Comparison of ENCODE assay signal across 8 cellular contexts in the genomic region with DNA sequence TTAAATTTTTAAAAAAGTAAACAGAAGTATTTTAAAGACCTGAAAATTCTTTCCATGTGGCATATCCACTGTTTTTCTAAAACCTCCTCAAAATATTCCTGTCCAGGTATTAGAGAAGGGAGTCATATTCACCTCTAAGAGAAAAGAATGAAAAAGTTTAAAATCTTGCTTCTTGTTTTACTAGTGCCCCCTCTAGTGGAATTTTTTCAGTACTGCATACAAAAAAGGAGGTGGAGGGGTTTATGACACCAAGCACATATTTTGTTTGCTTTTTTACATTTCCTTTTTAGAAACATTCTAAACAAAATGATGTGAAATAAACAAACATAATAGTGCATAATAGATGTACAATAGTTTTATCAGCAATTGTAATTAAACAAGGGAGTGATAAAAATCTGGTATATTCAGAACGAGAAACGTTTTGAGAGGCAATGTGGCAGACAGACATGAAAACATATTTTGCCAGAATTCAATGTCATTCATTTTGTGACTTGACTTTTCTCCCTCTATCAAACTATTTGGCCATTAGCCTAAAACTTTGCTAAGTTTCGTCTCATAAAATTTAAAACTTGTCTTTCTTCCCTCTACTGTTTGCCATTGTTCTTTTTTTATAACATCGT.
DNase-seq lines count a peak whose midpoint lies in the region; ATAC-seq and TF ChIP-seq lines count a peak whose summit lies in the region.

No MANE protein-coding gene starts in this region.

- TF ChIP-seq CTCF in H9 (conservative IDR thresholded peaks at IDR 0.05) (peak; percentile 87), OCI-LY1 (IDR thresholded peaks at IDR 0.05; ENCODE audit: low read length) (peak; percentile 73), endothelial cell (IDR thresholded peaks at IDR 0.05; ENCODE audit: unreplicated experiment) (peak; percentile 99), progenitor cell of endocrine pancreas (IDR thresholded peaks at IDR 0.05; ENCODE audit: unreplicated experiment) (peak; percentile 96)

- H3K36me3 ChIP-seq in OCI-LY1 (ENCODE audit: insufficient read depth, low read length): no peaks in the 10 kb centered on the region

- H3K79me2 ChIP-seq in H9 (ENCODE audit: insufficient read depth, low read length): no peaks in the 10 kb centered on the region
- H3K79me2 ChIP-seq in OCI-LY1 (ENCODE audit: insufficient read depth, low read length): no peaks in the 10 kb centered on the region

- H3K4me3 ChIP-seq in OCI-LY1 (ENCODE audit: low read depth, low read length, poor library complexity, severe bottlenecking): no peak overlapping the region

- no peak overlapping the region for H3K23ac ChIP-seq in H9 (ENCODE audit: insufficient read length, low read depth, low read length)

- H2BK20ac ChIP-seq in H9 (ENCODE audit: low read depth, low read length, poor library complexity, severe bottlenecking): no peak overlapping the region

- H3K79me1 ChIP-seq in H9 (ENCODE audit: insufficient read depth, low read depth, low read length, poor library complexity, severe bottlenecking): no peaks in the 10 kb centered on the region

- no peak overlapping the region for H4K5ac ChIP-seq in H9 (ENCODE audit: insufficient read length, low read depth, low read length)

- H2BK15ac ChIP-seq in H9 (ENCODE audit: low read depth, low read length): no peak overlapping the region

- H4K20me1 ChIP-seq in H9 (ENCODE audit: control insufficient read depth, insufficient read depth, insufficient read length) (no peaks in the 10 kb centered on the region), OCI-LY1 (ENCODE audit: insufficient read depth, low read length) (no peaks in the 10 kb centered on the region)

- no peaks in the 10 kb centered on the region for H3K9me3 Mint-ChIP-seq in H9
- H3K9me3 Mint-ChIP-seq in endothelial cell (ENCODE audit: unreplicated experiment): no peaks in the 10 kb centered on the region
- H3K9me3 Mint-ChIP-seq in progenitor cell of endocrine pancreas (ENCODE audit: low read depth): no peaks in the 10 kb centered on the region

- H3K18ac ChIP-seq in H9 (ENCODE audit: insufficient read length, low read depth, low read length): no peak overlapping the region

- H2AK5ac ChIP-seq in H9 (ENCODE audit: insufficient read length, low read length): no peak overlapping the region

- no peak for ATAC-seq in GM21423 (IDR thresholded peaks at IDR 0.05; ENCODE audit: unreplicated experiment)

- no peak overlapping the region for H2BK5ac ChIP-seq in H9 (ENCODE audit: insufficient read length, low read length)

- no peak overlapping the region for H3K56ac ChIP-seq in H9 (ENCODE audit: insufficient read length, low read depth, low read length)

- no peak overlapping the region for H4K91ac ChIP-seq in H9 (ENCODE audit: insufficient read length, low read depth, low read length)

- no peaks in the 10 kb centered on the region for H3K4me1 ChIP-seq in H9 (ENCODE audit: insufficient read depth, low read length)
- no peaks in the 10 kb centered on the region for H3K4me1 ChIP-seq in OCI-LY1 (ENCODE audit: insufficient read depth, low read length, severe bottlenecking)

- H3K9me2 ChIP-seq in OCI-LY1 (ENCODE audit: low read depth, low read length): no peaks in the 10 kb centered on the region

- H3K27ac ChIP-seq in H9 (ENCODE audit: insufficient read length, low read depth, low read length) (no peak overlapping the region), OCI-LY1 (ENCODE audit: low read depth, low read length, poor library complexity, severe bottlenecking) (no peak overlapping the region)

- no peak overlapping the region for H3K14ac ChIP-seq in H9 (ENCODE audit: insufficient read depth, low read length)

- DNase-seq in CMK (ENCODE audit: low read depth) (peak; percentile 3), H9 (no peak), endothelial cell (ENCODE audit: low spot score) (peak; percentile 30), progenitor cell of endocrine pancreas (ENCODE audit: low spot score, unreplicated experiment) (no peak)
- no peak for DNase-seq in activated naive CD4-positive, alpha-beta T cell (lab: John Stamatoyannopoulos, UW)
- DNase-seq in activated T-cell treated with anti-CD3 and anti-CD28 coated beads, Interleukin-2, amount 50 U/mL, for 1 hour: no peak

- H3F3A ChIP-seq in OCI-LY1 (ENCODE audit: insufficient read depth, low read length): no peaks in the 10 kb centered on the region

- H3K4me1 Mint-ChIP-seq in H9: no peaks in the 10 kb centered on the region
- peaks cover 6% of the 10 kb centered on the region for H3K4me1 Mint-ChIP-seq in endothelial cell (ENCODE audit: unreplicated experiment)
- H3K4me1 Mint-ChIP-seq in progenitor cell of endocrine pancreas (ENCODE audit: low read depth): no peaks in the 10 kb centered on the region

- no peaks in the 10 kb centered on the region for H3K23me2 ChIP-seq in H9 (ENCODE audit: insufficient read length, low read depth, low read length, poor library complexity, severe bottlenecking)

- H3K4me3 Mint-ChIP-seq in H9 (no peak overlapping the region), endothelial cell (ENCODE audit: unreplicated experiment) (no peak overlapping the region), progenitor cell of endocrine pancreas (ENCODE audit: low read depth) (no peak overlapping the region)

- H3K4me2 ChIP-seq in H9 (ENCODE audit: insufficient read depth, insufficient read length, low read length) (no peak overlapping the region), OCI-LY1 (ENCODE audit: low read length) (no peak overlapping the region)

- no peak overlapping the region for H4K8ac ChIP-seq in H9 (replicated peaks; ENCODE audit: insufficient read length, low read depth, low read length)

- H2BK120ac ChIP-seq in H9 (ENCODE audit: low read depth, low read length, poor library complexity, severe bottlenecking): no peak overlapping the region

- no peak overlapping the region for H3K9ac ChIP-seq in H9 (ENCODE audit: extremely low read depth, insufficient read length, low read length)
- H3K9ac ChIP-seq in OCI-LY1 (ENCODE audit: low read length): no peak overlapping the region

- H3T11ph ChIP-seq in H9 (ENCODE audit: low read length): no peak overlapping the region

- no peak overlapping the region for H2BK12ac ChIP-seq in H9 (ENCODE audit: insufficient read length, low read depth, low read length)

- no peak overlapping the region for H3K27ac Mint-ChIP-seq in H9
- no peak overlapping the region for H3K27ac Mint-ChIP-seq in endothelial cell (ENCODE audit: unreplicated experiment)
- H3K27ac Mint-ChIP-seq in progenitor cell of endocrine pancreas: no peak overlapping the region

- H3K36me3 Mint-ChIP-seq in H9 (ENCODE audit: insufficient read depth in 1 of 3, low read depth in 3 of 3) (no peaks in the 10 kb centered on the region), endothelial cell (ENCODE audit: low read depth, unreplicated experiment) (no peaks in the 10 kb centered on the region), progenitor cell of endocrine pancreas (ENCODE audit: insufficient read depth) (no peaks in the 10 kb centered on the region)

- no peaks in the 10 kb centered on the region; the same call in 1 of the 2 replicates for H3K27me3 Mint-ChIP-seq in H9 (ENCODE audit: low read depth)
- H3K27me3 Mint-ChIP-seq in endothelial cell (ENCODE audit: unreplicated experiment): no peaks in the 10 kb centered on the region
- H3K27me3 Mint-ChIP-seq in progenitor cell of endocrine pancreas: no peaks in the 10 kb centered on the region

- H3K9me3 ChIP-seq in H9 (ENCODE audit: control insufficient read depth, low read depth, low read length): no peaks in the 10 kb centered on the region
- H3K9me3 ChIP-seq in OCI-LY1 (ENCODE audit: low read length): no peaks in the 10 kb centered on the region

- no peak overlapping the region for H3K4ac ChIP-seq in H9 (ENCODE audit: low read depth, low read length)

- H2AFZ ChIP-seq in H9 (ENCODE audit: low read length) (no peak overlapping the region), OCI-LY1 (ENCODE audit: low read length) (no peak overlapping the region)

- H3K27me3 ChIP-seq in H9 (ENCODE audit: insufficient read depth, low read length): no peaks in the 10 kb centered on the region
- H3K27me3 ChIP-seq in OCI-LY1 (ENCODE audit: insufficient read depth, low read length): no peaks in the 10 kb centered on the region

- no CpG with 5 or more reads among the region's 4 CpGs for WGBS in H9 (ENCODE audit: extremely low coverage, insufficient read length, low lambda C conversion rate)

Comparison
In these comparisons a context has a peak if more than half of its experiments do, and no peak if none do; other contexts are left out.
1. DNase-seq: peak in CMK (single experiment) and endothelial cell (single experiment); none in H9 (single experiment), progenitor cell of endocrine pancreas (single experiment), activated naive CD4-positive, alpha-beta T cell (0 of 4) and activated T-cell treated with anti-CD3 and anti-CD28 coated beads, Interleukin-2, amount 50 U/mL, for 1 hour (single experiment).
2. Peak in every context shown above with its lines, with median percentiles within 50 percentile points of each other: CTCF ChIP-seq.